Comparison of ENCODE assay signal across 13 cellular contexts in genomic region chr1:203463469-203464062, GRCh38. TPM values are rescaled to one million over a fixed set of nuclear protein-coding genes. Genes with fewer than 3 reads are reported as not detected.
DNase-seq lines count a peak whose midpoint lies in the region; ATAC-seq and TF ChIP-seq lines count a peak whose summit lies in the region.
"Had no signal": no experiment of that assay in that cellular context is flagged by ENCODE, and none has a peak within 500 bp of the region (broad histone marks: within the 10 kb centered on the region; RNA-seq: fewer than 3 reads in every experiment).

No MANE protein-coding gene starts in this region.

- H3K27ac Mint-ChIP-seq in nephron = peak overlapping the region; percentile 85 to 93 (median 87)
- no peak overlapping the region for H3K27ac Mint-ChIP-seq in activated CD4-positive, alpha-beta T cell treated with anti-CD3 and anti-CD28 coated beads, Interleukin-2, amount 10 ng/mL, durations not matched to agents 7 days and 5 days
- H3K27ac Mint-ChIP-seq: activated CD4-positive, alpha-beta memory T cell treated with anti-CD3 and anti-CD28 coated beads, Interleukin-2, amount 10 ng/mL, durations not matched to agents 7 days and 5 days; CD4-positive, CD25-positive, alpha-beta regulatory T cell had no signal

- intact Hi-C loops in esophagus muscularis mucosa (cut with DNase I) = no loop called here

- POLR2A ChIA-PET in activated CD4-positive, alpha-beta T cell treated with anti-CD3 and anti-CD28 coated beads, Interleukin-2, amount 10 ng/mL, durations not matched to agents 7 days and 5 days (lab: Charles Lee) = no interaction called here

- peak overlapping the region; percentile 59 for H2AFZ ChIP-seq in ACC112 (ENCODE audit: low read length, unreplicated experiment)

- no peak for TF ChIP-seq POLR2A in esophagus muscularis mucosa (IDR thresholded peaks at IDR 0.05; ENCODE audit: low read depth)

- H3K4me1 ChIP-seq in ACC112 (ENCODE audit: control insufficient read depth, insufficient read depth, low read length, unreplicated experiment) = peaks cover 13% of the 10 kb centered on the region
- H3K4me1 ChIP-seq in esophagus muscularis mucosa = peaks cover 44 to 70% (median 69%) of the 10 kb centered on the region in 4 donors

- H3K4me3 Mint-ChIP-seq in nephron = peak overlapping the region; percentile 3 to 12 (median 4)
- H3K4me3 Mint-ChIP-seq in activated CD4-positive, alpha-beta T cell treated with anti-CD3 and anti-CD28 coated beads, Interleukin-2, amount 10 ng/mL, durations not matched to agents 7 days and 5 days = no peak overlapping the region
- H3K4me3 Mint-ChIP-seq: activated CD4-positive, alpha-beta memory T cell treated with anti-CD3 and anti-CD28 coated beads, Interleukin-2, amount 10 ng/mL, durations not matched to agents 7 days and 5 days; CD4-positive, CD25-positive, alpha-beta regulatory T cell had no signal

- H3K27me3 ChIP-seq in ACC112 (ENCODE audit: insufficient read depth, low read length) (no peaks in the 10 kb centered on the region), esophagus muscularis mucosa (no peaks in the 10 kb centered on the region)

- H3K27me3 Mint-ChIP-seq in nephron (ENCODE audit: low read depth) = peaks cover 5% of the 10 kb centered on the region
- peaks cover 14% of the 10 kb centered on the region for H3K27me3 Mint-ChIP-seq in activated CD4-positive, alpha-beta T cell treated with anti-CD3 and anti-CD28 coated beads, Interleukin-2, amount 10 ng/mL, durations not matched to agents 7 days and 5 days

- no peak for ATAC-seq in HG03175 (IDR thresholded peaks at IDR 0.05; ENCODE audit: unreplicated experiment)

- no peaks in the 10 kb centered on the region for H3K79me2 ChIP-seq in ACC112 (ENCODE audit: control insufficient read depth, insufficient read depth, low read length, unreplicated experiment)

- H3K36me3 ChIP-seq in ACC112 (ENCODE audit: insufficient read depth, low read length) (no peaks in the 10 kb centered on the region), esophagus muscularis mucosa (no peaks in the 10 kb centered on the region)

- H3K4me3 ChIP-seq in ACC112 (ENCODE audit: low read depth, low read length) (no peak overlapping the region), esophagus muscularis mucosa (no peak overlapping the region)

- H3K9me3 Mint-ChIP-seq in nephron = no peaks in the 10 kb centered on the region
- no peaks in the 10 kb centered on the region for H3K9me3 Mint-ChIP-seq in activated CD4-positive, alpha-beta T cell treated with anti-CD3 and anti-CD28 coated beads, Interleukin-2, amount 10 ng/mL, durations not matched to agents 7 days and 5 days
- H3K9me3 Mint-ChIP-seq: activated CD4-positive, alpha-beta memory T cell treated with anti-CD3 and anti-CD28 coated beads, Interleukin-2, amount 10 ng/mL, durations not matched to agents 7 days and 5 days had no signal

- H3K36me3 Mint-ChIP-seq in nephron (ENCODE audit: low read depth) = no peaks in the 10 kb centered on the region
- no peaks in the 10 kb centered on the region for H3K36me3 Mint-ChIP-seq in activated CD4-positive, alpha-beta T cell treated with anti-CD3 and anti-CD28 coated beads, Interleukin-2, amount 10 ng/mL, durations not matched to agents 7 days and 5 days (ENCODE audit: low read depth)
- H3K36me3 Mint-ChIP-seq: CD4-positive, CD25-positive, alpha-beta regulatory T cell had no signal

- no peaks in the 10 kb centered on the region for H3K9me3 ChIP-seq in esophagus muscularis mucosa

- CTCF ChIA-PET in activated CD4-positive, alpha-beta T cell treated with anti-CD3 and anti-CD28 coated beads, Interleukin-2, amount 10 ng/mL, durations not matched to agents 7 days and 5 days (lab: Charles Lee) = interaction anchor here (0.9 to 1.3 kb wide), 2 partner anchors 193 to 196 kb away, joined by 3 to 4 read pairs; no protein-coding TSS in a partner anchor

- TF ChIP-seq CTCF in esophagus muscularis mucosa (IDR thresholded peaks at IDR 0.05) (peak in 2 of 3 experiments; percentile 39 to 61), nephron (IDR thresholded peaks at IDR 0.05; ENCODE audit: unreplicated experiment in 3 of 3) (peak in 1 of 3 experiments; percentile 7)

- peaks cover 64% of the 10 kb centered on the region for H3K4me1 Mint-ChIP-seq in nephron
- H3K4me1 Mint-ChIP-seq in activated CD4-positive, alpha-beta T cell treated with anti-CD3 and anti-CD28 coated beads, Interleukin-2, amount 10 ng/mL, durations not matched to agents 7 days and 5 days = no peaks in the 10 kb centered on the region
- H3K4me1 Mint-ChIP-seq: activated CD4-positive, alpha-beta memory T cell treated with anti-CD3 and anti-CD28 coated beads, Interleukin-2, amount 10 ng/mL, durations not matched to agents 7 days and 5 days had no signal

- H3K27ac ChIP-seq in ACC112 (ENCODE audit: low read depth, low read length) (no peak overlapping the region), esophagus muscularis mucosa (replicated peaks in 1 of 4) (peak overlapping the region; percentile 92 to 96 (median 94))

- DNase-seq in NCI-H226 (peak; percentile 50), esophagus muscularis mucosa (ENCODE audit: extremely low spot score) (no peak), NCI-H1436 treated with DMSO at 0.1 percent for 48 hours (lab: John Stamatoyannopoulos, UW) (no peak), GF-D8 (lab: John Stamatoyannopoulos, UW) (no peak)
- DNase-seq in activated CD4-positive, alpha-beta T cell treated with anti-CD3 and anti-CD28 coated beads, Interleukin-2, amount 10 ng/mL, durations not matched to agents 7 days and 5 days = no peak
- DNase-seq: activated CD4-positive, alpha-beta memory T cell treated with anti-CD3 and anti-CD28 coated beads, Interleukin-2, amount 10 ng/mL, durations not matched to agents 7 days and 5 days; CD4-positive, CD25-positive, alpha-beta regulatory T cell; KBM-7 had no signal

- 45% methylated on average over 7 of the region's 7 CpGs for WGBS in esophagus muscularis mucosa

- TF ChIP-seq EP300 in esophagus muscularis mucosa (IDR thresholded peaks at IDR 0.05) = no peak

RNA-seq across cellular contexts. Expression of gene PRELP, which starts 12.0 kb away (rescaled TPM):
- 100 to 1,000 TPM; 100 to 186 (median 165) TPM for total RNA-seq in esophagus muscularis mucosa
- not detected for total RNA-seq in activated CD4-positive, alpha-beta T cell treated with anti-CD3 and anti-CD28 coated beads, Interleukin-2, amount 10 ng/mL, durations not matched to agents 7 days and 5 days
- total RNA-seq: activated CD4-positive, alpha-beta memory T cell treated with anti-CD3 and anti-CD28 coated beads, Interleukin-2, amount 10 ng/mL, durations not matched to agents 7 days and 5 days; CD4-positive, CD25-positive, alpha-beta regulatory T cell; dermis microvascular lymphatic vessel endothelial cell had no signal

RNA-seq across cellular contexts. Expression of gene OPTC, which starts 30.4 kb away (rescaled TPM):
- not detected for total RNA-seq in esophagus muscularis mucosa
- not detected for total RNA-seq in activated CD4-positive, alpha-beta T cell treated with anti-CD3 and anti-CD28 coated beads, Interleukin-2, amount 10 ng/mL, durations not matched to agents 7 days and 5 days
- total RNA-seq: activated CD4-positive, alpha-beta memory T cell treated with anti-CD3 and anti-CD28 coated beads, Interleukin-2, amount 10 ng/mL, durations not matched to agents 7 days and 5 days; CD4-positive, CD25-positive, alpha-beta regulatory T cell; dermis microvascular lymphatic vessel endothelial cell; urinary bladder had no signal

Comparison
In these comparisons a context has a peak if more than half of its experiments do, and no peak if none do; other contexts are left out.
1. RNA of gene PRELP, which starts 12.0 kb away (total RNA-seq): 100 to 186 TPM in esophagus muscularis mucosa; not detected in activated CD4-positive, alpha-beta T cell treated with anti-CD3 and anti-CD28 coated beads, Interleukin-2, amount 10 ng/mL, durations not matched to agents 7 days and 5 days; every median in the first group is over 100 times any median in the second.